In the genomic region with DNA sequence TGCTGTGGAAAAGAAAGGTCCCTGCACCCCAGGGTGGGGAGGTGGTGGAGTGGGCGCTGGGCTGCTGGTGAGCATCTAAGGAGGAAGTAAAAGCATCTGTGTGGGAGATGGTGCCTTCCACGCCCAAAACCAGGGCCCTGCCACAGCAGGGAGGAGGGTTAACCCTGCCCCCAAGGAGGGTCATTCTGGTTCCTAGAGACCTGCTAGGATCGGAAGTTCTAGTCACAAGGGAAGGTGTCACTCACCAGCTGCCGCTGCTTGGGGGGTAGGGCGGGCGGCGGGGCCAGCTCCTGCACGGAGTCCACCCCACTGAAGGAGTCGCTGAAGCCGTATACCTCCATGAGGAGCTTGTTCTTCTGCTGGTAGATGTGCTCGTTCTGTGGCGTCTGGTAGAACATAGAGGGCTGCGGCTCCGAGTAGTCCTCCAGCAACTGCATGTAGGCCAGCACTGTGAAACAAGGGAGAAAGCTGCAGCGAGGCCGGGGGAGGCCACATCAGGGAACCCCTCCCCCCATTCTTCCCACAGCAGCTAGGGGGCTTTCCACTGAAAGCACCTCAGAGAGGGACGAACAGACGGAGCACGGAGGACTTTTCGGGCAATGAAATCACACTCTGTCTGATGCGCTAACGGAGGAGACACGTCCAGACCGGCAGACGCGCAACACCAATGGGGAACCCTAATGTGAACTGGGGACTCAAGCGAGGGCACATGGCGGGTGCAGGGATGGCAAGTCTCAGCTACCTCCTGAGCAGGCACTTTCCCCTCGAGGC, we compare ENCODE assay signal across 12 cellular contexts.
A peak's percentile ranks its signal among the peaks of the same experiment; 100 is the strongest.
DNase-seq lines count a peak whose midpoint lies in the region; ATAC-seq and TF ChIP-seq lines count a peak whose summit lies in the region.
"Had no signal": no experiment of that assay in that cellular context is flagged by ENCODE, and none has a peak within 500 bp of the region (broad histone marks: within the 10 kb centered on the region; RNA-seq: fewer than 3 reads in every experiment).

No MANE protein-coding gene starts in this region.

- H3K9me3 ChIP-seq in prostate gland (no peaks in the 10 kb centered on the region), gastroesophageal sphincter (no peaks in the 10 kb centered on the region), ascending aorta (no peaks in the 10 kb centered on the region)

- H3K4me1 Mint-ChIP-seq in T-helper 1 cell treated with Interleukin-12 subunit alpha and Interleukin-12 subunit beta and Interleukin-4 antibody, amounts not matched to agents 30 μg/mL and 1 μg/mL, for 36 hours (ENCODE audit: low read depth), result peaks cover 19% of the 10 kb centered on the region
- H3K4me1 Mint-ChIP-seq in activated CD8-positive, alpha-beta T cell treated with anti-CD3 and anti-CD28 coated beads, Interleukin-2, amount 10 ng/mL, durations not matched to agents 7 days and 5 days (ENCODE audit: low read depth), result peaks cover 21% of the 10 kb centered on the region

- H3K4me3 ChIP-seq in prostate gland, result no peak overlapping the region
- no peak overlapping the region for H3K4me3 ChIP-seq in gastroesophageal sphincter
- H3K4me3 ChIP-seq in ascending aorta, result no peak overlapping the region

- ATAC-seq in HG02870 (IDR thresholded peaks at IDR 0.05; ENCODE audit: unreplicated experiment), result peak; percentile 47
- ATAC-seq in activated CD8-positive, alpha-beta T cell treated with anti-CD3 and anti-CD28 coated beads, Interleukin-2, amount 10 ng/mL, durations not matched to agents 7 days and 5 days, result no peak
- ATAC-seq in gastroesophageal sphincter, result no peak
- ATAC-seq: activated naive CD4-positive, alpha-beta T cell treated with anti-CD3 and anti-CD28 coated beads, Interleukin-2, amount 50 U/mL, for 72 hours; esophagus mucosa had no signal

- CTCF ChIA-PET in activated CD8-positive, alpha-beta T cell treated with anti-CD3 and anti-CD28 coated beads, Interleukin-2, amount 10 ng/mL, durations not matched to agents 7 days and 5 days (lab: Charles Lee), result interaction anchor here (1.8 kb wide), 1 partner anchor 30 kb away, joined by 4 read pairs; no protein-coding TSS in a partner anchor

- no peaks in the 10 kb centered on the region for H3K27me3 Mint-ChIP-seq in T-helper 1 cell treated with Interleukin-12 subunit alpha and Interleukin-12 subunit beta and Interleukin-4 antibody, amounts not matched to agents 30 μg/mL and 1 μg/mL, for 36 hours (ENCODE audit: low read depth)
- H3K27me3 Mint-ChIP-seq in activated CD8-positive, alpha-beta T cell treated with anti-CD3 and anti-CD28 coated beads, Interleukin-2, amount 10 ng/mL, durations not matched to agents 7 days and 5 days (ENCODE audit: low read depth), result no peaks in the 10 kb centered on the region

- TF ChIP-seq POLR2A in prostate gland (IDR thresholded peaks at IDR 0.05) (no peak), gastroesophageal sphincter (IDR thresholded peaks at IDR 0.05) (no peak)

- H3K4me1 ChIP-seq in prostate gland (replicated peaks) (no peaks in the 10 kb centered on the region), gastroesophageal sphincter (peaks cover 0 to 29% (median 6%) of the 10 kb centered on the region in 3 donors), ascending aorta (peaks cover 0 to 11% of the 10 kb centered on the region in 2 donors)

- H3K4me3 Mint-ChIP-seq in T-helper 1 cell treated with Interleukin-12 subunit alpha and Interleukin-12 subunit beta and Interleukin-4 antibody, amounts not matched to agents 30 μg/mL and 1 μg/mL, for 36 hours, result no peak overlapping the region
- no peak overlapping the region for H3K4me3 Mint-ChIP-seq in activated CD8-positive, alpha-beta T cell treated with anti-CD3 and anti-CD28 coated beads, Interleukin-2, amount 10 ng/mL, durations not matched to agents 7 days and 5 days

- H3K36me3 ChIP-seq in prostate gland (no peaks in the 10 kb centered on the region), gastroesophageal sphincter (peaks cover 0 to 96% of the 10 kb centered on the region in 2 donors), ascending aorta (peaks cover 52 to 85% of the 10 kb centered on the region in 2 donors)

- intact Hi-C loops in prostate gland (cut with DNase I) (no loop called here), ascending aorta (cut with DNase I) (no loop called here)

- H3K27ac Mint-ChIP-seq in T-helper 1 cell treated with Interleukin-12 subunit alpha and Interleukin-12 subunit beta and Interleukin-4 antibody, amounts not matched to agents 30 μg/mL and 1 μg/mL, for 36 hours, result peak overlapping the region; percentile 72
- H3K27ac Mint-ChIP-seq in activated CD8-positive, alpha-beta T cell treated with anti-CD3 and anti-CD28 coated beads, Interleukin-2, amount 10 ng/mL, durations not matched to agents 7 days and 5 days, result peak overlapping the region; percentile 78

- no peaks in the 10 kb centered on the region for H3K27me3 ChIP-seq in prostate gland (replicated peaks; ENCODE audit: insufficient read depth)
- H3K27me3 ChIP-seq in gastroesophageal sphincter, result no peaks in the 10 kb centered on the region
- no peaks in the 10 kb centered on the region for H3K27me3 ChIP-seq in ascending aorta

- WGBS in prostate gland, result 74% methylated on average over 29 of the region's 29 CpGs
- 63 to 80% methylated on average over 2 to 6 of the region's 29 CpGs for WGBS in gastroesophageal sphincter (ENCODE audit: low coverage in 1 of 2), 2 donors

- no peaks in the 10 kb centered on the region for H3K9me3 Mint-ChIP-seq in T-helper 1 cell treated with Interleukin-12 subunit alpha and Interleukin-12 subunit beta and Interleukin-4 antibody, amounts not matched to agents 30 μg/mL and 1 μg/mL, for 36 hours
- no peaks in the 10 kb centered on the region for H3K9me3 Mint-ChIP-seq in activated CD8-positive, alpha-beta T cell treated with anti-CD3 and anti-CD28 coated beads, Interleukin-2, amount 10 ng/mL, durations not matched to agents 7 days and 5 days (ENCODE audit: insufficient read depth)
- H3K9me3 Mint-ChIP-seq: activated naive CD4-positive, alpha-beta T cell treated with anti-CD3 and anti-CD28 coated beads, Interleukin-2, amount 50 U/mL, for 72 hours had no signal

- H3K27ac ChIP-seq in prostate gland, result no peak overlapping the region
- H3K27ac ChIP-seq in gastroesophageal sphincter, result no peak overlapping the region
- no peak overlapping the region for H3K27ac ChIP-seq in ascending aorta
- H3K27ac ChIP-seq: 22Rv1 had no signal

- TF ChIP-seq EP300 in gastroesophageal sphincter (IDR thresholded peaks at IDR 0.05), result no peak

- DNase-seq in T-helper 1 cell, result no peak
- DNase-seq in activated CD8-positive, alpha-beta T cell treated with anti-CD3 and anti-CD28 coated beads, Interleukin-2, amount 10 ng/mL, durations not matched to agents 7 days and 5 days, result no peak
- peak; percentile 43 for DNase-seq in prostate gland (ENCODE audit: low spot score)
- no peak for DNase-seq in middle frontal gyrus (ENCODE audit: extremely low spot score, low spot score)
- no peak for DNase-seq in ascending aorta (ENCODE audit: low spot score in 2 of 2)
- DNase-seq: NCI-H1694 treated with DMSO at 0.1 percent for 48 hours had no signal

- peaks cover 50% of the 10 kb centered on the region for H3K36me3 Mint-ChIP-seq in T-helper 1 cell treated with Interleukin-12 subunit alpha and Interleukin-12 subunit beta and Interleukin-4 antibody, amounts not matched to agents 30 μg/mL and 1 μg/mL, for 36 hours (ENCODE audit: low read depth)
- peaks cover 78% of the 10 kb centered on the region for H3K36me3 Mint-ChIP-seq in activated CD8-positive, alpha-beta T cell treated with anti-CD3 and anti-CD28 coated beads, Interleukin-2, amount 10 ng/mL, durations not matched to agents 7 days and 5 days (ENCODE audit: low read depth)

- POLR2A ChIA-PET in activated CD8-positive, alpha-beta T cell treated with anti-CD3 and anti-CD28 coated beads, Interleukin-2, amount 10 ng/mL, durations not matched to agents 7 days and 5 days (lab: Charles Lee), result interaction anchor here (0.6 kb wide), 1 partner anchor 203 kb away, joined by 4 read pairs; no protein-coding TSS in a partner anchor

- no peak for TF ChIP-seq CTCF in prostate gland (IDR thresholded peaks at IDR 0.05)
- no peak for TF ChIP-seq CTCF in gastroesophageal sphincter (IDR thresholded peaks at IDR 0.05)
- TF ChIP-seq CTCF in ascending aorta (IDR thresholded peaks at IDR 0.05), result no peak
